24 cellular contexts compared by ENCODE assay signal in the genomic region with DNA sequence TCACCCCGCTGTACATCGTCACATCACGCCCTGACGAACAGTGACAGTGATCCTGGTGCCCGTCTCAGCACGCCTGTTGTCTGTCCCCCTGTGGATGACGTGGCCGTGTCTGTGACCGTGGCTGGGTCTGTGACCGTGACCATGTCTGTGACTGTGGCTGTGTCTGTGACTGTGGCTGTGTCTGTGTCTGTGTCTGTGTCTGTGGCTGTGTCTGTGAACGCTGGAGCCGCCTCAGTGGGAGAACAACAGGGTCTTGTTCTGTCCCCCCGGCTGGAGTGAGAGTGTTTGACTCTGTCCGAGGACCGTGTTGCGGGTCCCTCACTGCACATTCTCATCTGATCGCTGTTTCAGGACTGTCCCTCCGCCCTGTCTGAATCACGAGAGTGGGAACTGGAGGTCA.
DNase-seq lines count a peak whose midpoint lies in the region; ATAC-seq and TF ChIP-seq lines count a peak whose summit lies in the region.
"Had no signal": no experiment of that assay in that cellular context is flagged by ENCODE, and none has a peak within 500 bp of the region (broad histone marks: within the 10 kb centered on the region; RNA-seq: fewer than 3 reads in every experiment).

No MANE protein-coding gene starts in this region.

- H3K79me2 ChIP-seq in H9 (ENCODE audit: insufficient read depth, low read length), result no peaks in the 10 kb centered on the region

- TF ChIP-seq POLR2A in spleen (IDR thresholded peaks at IDR 0.05), result no peak

- no peak overlapping the region for H2BK20ac ChIP-seq in H9 (ENCODE audit: low read depth, low read length, poor library complexity, severe bottlenecking)

- H3K27ac Mint-ChIP-seq in H9 (peak overlapping the region in 2 of 3 experiments; percentile 13 to 17; a peak in 2 of 7 replicates), endothelial cell (ENCODE audit: unreplicated experiment) (peak overlapping the region; percentile 7)
- H3K27ac Mint-ChIP-seq: CD14-positive monocyte; CD4-positive, alpha-beta T cell; CD8-positive, alpha-beta memory T cell had no signal

- no peak overlapping the region for H3K23ac ChIP-seq in H9 (ENCODE audit: insufficient read length, low read depth, low read length)
- H3K23ac ChIP-seq in neuronal stem cell (ENCODE audit: low read depth, low read length, poor library complexity), result no peak overlapping the region

- peaks cover 7 to 11% (median 10%) of the 10 kb centered on the region in 3 experiments; a peak in 6 of 7 replicates for H3K36me3 Mint-ChIP-seq in H9 (ENCODE audit: insufficient read depth in 1 of 3, low read depth in 3 of 3)
- peaks cover 10% of the 10 kb centered on the region for H3K36me3 Mint-ChIP-seq in endothelial cell (ENCODE audit: low read depth, unreplicated experiment)
- H3K36me3 Mint-ChIP-seq: CD14-positive monocyte; CD8-positive, alpha-beta memory T cell had no signal

- H3T11ph ChIP-seq in H9 (ENCODE audit: low read length), result no peak overlapping the region

- H2AFZ ChIP-seq in H9 (ENCODE audit: low read length) (no peak overlapping the region), neuronal stem cell (ENCODE audit: low read length) (no peak overlapping the region)

- H3K56ac ChIP-seq in H9 (ENCODE audit: insufficient read length, low read depth, low read length), result no peak overlapping the region

- H2BK5ac ChIP-seq in H9 (ENCODE audit: insufficient read length, low read length), result no peak overlapping the region
- no peak overlapping the region for H2BK5ac ChIP-seq in neuronal stem cell (ENCODE audit: low read length)

- H3K9ac ChIP-seq in H9 (ENCODE audit: extremely low read depth, insufficient read length, low read length) (no peak overlapping the region), neuronal stem cell (ENCODE audit: low read depth, low read length, poor library complexity) (no peak overlapping the region)
- H3K9ac ChIP-seq: BLaER1 treated with 17β-estradiol and CSF1 and Interleukin-3, amounts not matched to agents 10 nM and 100 nM had no signal

- H4K8ac ChIP-seq in H9 (replicated peaks; ENCODE audit: insufficient read length, low read depth, low read length), result no peak overlapping the region
- H4K8ac ChIP-seq in neuronal stem cell (ENCODE audit: low read depth, low read length), result no peak overlapping the region

- H3K9me3 Mint-ChIP-seq in H9 (peaks cover 8% of the 10 kb centered on the region in 2 experiments; a peak in 4 of 5 replicates), endothelial cell (ENCODE audit: unreplicated experiment) (peaks cover 27% of the 10 kb centered on the region)

- no peak overlapping the region for H4K5ac ChIP-seq in H9 (ENCODE audit: insufficient read length, low read depth, low read length)

- no peaks in the 10 kb centered on the region for H3K27me3 ChIP-seq in H9 (ENCODE audit: insufficient read depth, low read length)
- H3K27me3 ChIP-seq in neuronal stem cell (ENCODE audit: control insufficient read depth in 3 of 3, insufficient read depth in 3 of 3, low read depth in 1 of 3, low read length in 3 of 3), result no peaks in the 10 kb centered on the region
- H3K27me3 ChIP-seq in spleen (replicated peaks in 1 of 7), result no peaks in the 10 kb centered on the region
- H3K27me3 ChIP-seq: BE2C; BLaER1 treated with 17β-estradiol and CSF1 and Interleukin-3, amounts not matched to agents 10 nM and 100 nM had no signal

- H3K4me1 Mint-ChIP-seq in H9 (peaks cover 0 to 2% of the 10 kb centered on the region in 2 experiments; a peak in 2 of 4 replicates), endothelial cell (ENCODE audit: unreplicated experiment) (no peaks in the 10 kb centered on the region)
- H3K4me1 Mint-ChIP-seq: CD14-positive monocyte; CD8-positive, alpha-beta memory T cell had no signal

- no peaks in the 10 kb centered on the region for H3K36me3 ChIP-seq in neuronal stem cell (replicated peaks in 1 of 2; ENCODE audit: control insufficient read depth in 2 of 2, insufficient read depth in 2 of 2, low read length in 2 of 2)
- no peaks in the 10 kb centered on the region for H3K36me3 ChIP-seq in spleen
- H3K36me3 ChIP-seq: BE2C had no signal

- H3K14ac ChIP-seq in H9 (ENCODE audit: insufficient read depth, low read length) (no peak overlapping the region), neuronal stem cell (ENCODE audit: low read length) (peak overlapping the region; percentile 91)

- no peak overlapping the region for H4K91ac ChIP-seq in H9 (ENCODE audit: insufficient read length, low read depth, low read length)
- H4K91ac ChIP-seq in neuronal stem cell (ENCODE audit: low read depth, low read length, poor library complexity), result no peak overlapping the region

- H2AK5ac ChIP-seq in H9 (ENCODE audit: insufficient read length, low read length) (no peak overlapping the region), neuronal stem cell (ENCODE audit: low read depth, low read length) (no peak overlapping the region)

- no peaks in the 10 kb centered on the region for H3K79me1 ChIP-seq in H9 (ENCODE audit: insufficient read depth, low read depth, low read length, poor library complexity, severe bottlenecking)
- no peaks in the 10 kb centered on the region for H3K79me1 ChIP-seq in neuronal stem cell (ENCODE audit: low read depth, low read length)

- TF ChIP-seq CTCF in H9 (conservative IDR thresholded peaks at IDR 0.05) (no peak), endothelial cell (IDR thresholded peaks at IDR 0.05; ENCODE audit: unreplicated experiment) (no peak), spleen (IDR thresholded peaks at IDR 0.05 in 8 of 11, conservative IDR thresholded peaks at IDR 0.05 in 3 of 11) (no peak)

- WGBS in H9 (ENCODE audit: extremely low coverage, insufficient read length, low lambda C conversion rate), result no CpG with 5 or more reads among the region's 19 CpGs
- no CpG with 5 or more reads among the region's 19 CpGs for WGBS in neuronal stem cell (ENCODE audit: extremely low coverage in 2 of 2, insufficient read length in 2 of 2, insufficient replicate concordance in 1 of 2), 2 donors
- WGBS in spleen, 5 donors, result 86 to 90% (median 89%) methylated on average over 19 of the region's 19 CpGs

- no peaks in the 10 kb centered on the region for H4K20me1 ChIP-seq in H9 (ENCODE audit: control insufficient read depth, insufficient read depth, insufficient read length)
- H4K20me1 ChIP-seq: BLaER1 treated with 17β-estradiol and CSF1 and Interleukin-3, amounts not matched to agents 10 nM and 100 nM had no signal

- no peak overlapping the region for H2BK15ac ChIP-seq in H9 (ENCODE audit: low read depth, low read length)
- H2BK15ac ChIP-seq in neuronal stem cell (ENCODE audit: low read length), result no peak overlapping the region

- H3K27me3 Mint-ChIP-seq in H9 (ENCODE audit: low read depth) (no peaks in the 10 kb centered on the region; the same call in 1 of the 2 replicates), endothelial cell (ENCODE audit: unreplicated experiment) (peaks cover 6% of the 10 kb centered on the region)
- H3K27me3 Mint-ChIP-seq: CD4-positive, alpha-beta T cell; CD8-positive, alpha-beta memory T cell had no signal

- H3K27ac ChIP-seq in H9 (ENCODE audit: insufficient read length, low read depth, low read length), result no peak overlapping the region
- no peak overlapping the region for H3K27ac ChIP-seq in neuronal stem cell (replicated peaks; ENCODE audit: low read length)
- H3K27ac ChIP-seq in spleen, result no peak overlapping the region
- H3K27ac ChIP-seq: A549; BLaER1 treated with 17β-estradiol and CSF1 and Interleukin-3, amounts not matched to agents 10 nM and 100 nM had no signal

- H3K9me3 ChIP-seq in H9 (ENCODE audit: control insufficient read depth, low read depth, low read length) (no peaks in the 10 kb centered on the region), neuronal stem cell (replicated peaks in 1 of 2; ENCODE audit: control insufficient read depth in 2 of 2, insufficient read depth in 1 of 2, low read depth in 1 of 2, low read length in 2 of 2) (peaks cover 0 to 1% of the 10 kb centered on the region in 2 donors), spleen (peaks cover 0 to 18% (median 3%) of the 10 kb centered on the region in 8 donors)
- H3K9me3 ChIP-seq: A549, BE2C had no signal

- intact Hi-C loops in spleen (cut with DNase I; ENCODE audit: low total_unique reads), result no loop called here

- H2BK120ac ChIP-seq in H9 (ENCODE audit: low read depth, low read length, poor library complexity, severe bottlenecking), result no peak overlapping the region
- H2BK120ac ChIP-seq in neuronal stem cell (ENCODE audit: low read depth, low read length), result no peak overlapping the region

- H3K4me3 Mint-ChIP-seq in H9, result no peak overlapping the region
- H3K4me3 Mint-ChIP-seq in endothelial cell (ENCODE audit: unreplicated experiment), result no peak overlapping the region
- H3K4me3 Mint-ChIP-seq: CD14-positive monocyte; CD4-positive, alpha-beta T cell; CD8-positive, alpha-beta memory T cell had no signal

- H3K18ac ChIP-seq in H9 (ENCODE audit: insufficient read length, low read depth, low read length) (no peak overlapping the region), neuronal stem cell (ENCODE audit: low read length) (no peak overlapping the region)

- no peak overlapping the region for H3K4ac ChIP-seq in H9 (ENCODE audit: low read depth, low read length)
- no peak overlapping the region for H3K4ac ChIP-seq in neuronal stem cell (ENCODE audit: low read length)

- H3K4me3 ChIP-seq in neuronal stem cell (ENCODE audit: low read length in 2 of 2) (no peak overlapping the region), spleen (no peak overlapping the region)
- H3K4me3 ChIP-seq: A549; BLaER1 treated with 17β-estradiol and CSF1 and Interleukin-3, amounts not matched to agents 10 nM and 100 nM; GM12878 had no signal

- no peaks in the 10 kb centered on the region for H3K4me1 ChIP-seq in H9 (ENCODE audit: insufficient read depth, low read length)
- H3K4me1 ChIP-seq in neuronal stem cell (ENCODE audit: control insufficient read depth in 2 of 2, insufficient read depth in 1 of 2, low read depth in 1 of 2, low read length in 2 of 2), result no peaks in the 10 kb centered on the region
- peaks cover 0 to 30% (median 4%) of the 10 kb centered on the region in 6 donors for H3K4me1 ChIP-seq in spleen
- H3K4me1 ChIP-seq: A549, BE2C had no signal

- H2BK12ac ChIP-seq in H9 (ENCODE audit: insufficient read length, low read depth, low read length) (no peak overlapping the region), neuronal stem cell (ENCODE audit: low read length) (no peak overlapping the region)

- no peak overlapping the region for H3K4me2 ChIP-seq in H9 (ENCODE audit: insufficient read depth, insufficient read length, low read length)
- H3K4me2 ChIP-seq in neuronal stem cell (ENCODE audit: insufficient read depth, low read length, poor library complexity, severe bottlenecking), result no peak overlapping the region
- H3K4me2 ChIP-seq: A549; BLaER1 treated with 17β-estradiol and CSF1 and Interleukin-3, amounts not matched to agents 10 nM and 100 nM had no signal

- peaks cover 3% of the 10 kb centered on the region for H3K23me2 ChIP-seq in H9 (ENCODE audit: insufficient read length, low read depth, low read length, poor library complexity, severe bottlenecking)

- DNase-seq in H9 (no peak), endothelial cell (ENCODE audit: low spot score) (no peak), neuronal stem cell (ENCODE audit: low spot score) (no peak), spleen (peak; percentile 64)
- DNase-seq in activated CD4-positive, alpha-beta T cell treated with anti-CD3 and anti-CD28 coated beads, Interleukin-2, amount 50 U/mL, for 48 hours, result no peak
- DNase-seq in stimulated activated CD4-positive, alpha-beta T cell treated with anti-CD3 and anti-CD28 coated beads, Interleukin-1b, Interleukin-23, amount 100 ng/mL, for 48 hours, result no peak
- DNase-seq: 8988T; ACHN; AML-193; BE2C; CD4-positive, alpha-beta T cell; CD8-positive, alpha-beta memory T cell; DMS 273 treated with DMSO at 0.1 percent for 48 hours; DMS79; EL; GDM1; GOT3; HCEC 1CT had no signal

- ATAC-seq in HG03571 (IDR thresholded peaks at IDR 0.05; ENCODE audit: unreplicated experiment), result no peak
- no peak for ATAC-seq in GM19023 (IDR thresholded peaks at IDR 0.05; ENCODE audit: unreplicated experiment)
- ATAC-seq: A549, GM12878 had no signal
